Comparison of ENCODE assay signal across 8 cellular contexts in genomic region chr2:48589170-48589767, GRCh38. TPM values are rescaled to one million over a fixed set of nuclear protein-coding genes. Genes with fewer than 3 reads are reported as not detected.
A peak's percentile ranks its signal among the peaks of the same experiment; 100 is the strongest.
DNase-seq lines count a peak whose midpoint lies in the region; ATAC-seq and TF ChIP-seq lines count a peak whose summit lies in the region.

No MANE protein-coding gene starts in this region.

- DNase-seq in Calu3 (peak; percentile 46), SK-N-DZ (ENCODE audit: low spot score) (peak; percentile 14), fibroblast of the aortic adventitia (ENCODE audit: low read depth) (peak; percentile 70), putamen (ENCODE audit: low spot score) (peak; percentile 23)

- H3K4me1 Mint-ChIP-seq in Calu3 (ENCODE audit: low read depth, unreplicated experiment) = peaks cover 8% of the 10 kb centered on the region

- peak; percentile 42 for ATAC-seq in HG03432 (IDR thresholded peaks at IDR 0.05; ENCODE audit: unreplicated experiment)
- no peak for ATAC-seq in HG03139 (IDR thresholded peaks at IDR 0.05; ENCODE audit: unreplicated experiment)
- ATAC-seq in activated CD4-positive, CD25-positive, alpha-beta regulatory T cell treated with anti-CD3 and anti-CD28 coated beads, Interleukin-2, amount 50 U/mL, for 24 hours = no peak
- ATAC-seq in HG02642 (IDR thresholded peaks at IDR 0.05; ENCODE audit: poor library complexity, unreplicated experiment) = no peak

- no peaks in the 10 kb centered on the region for H3K36me3 Mint-ChIP-seq in Calu3 (ENCODE audit: insufficient read depth, unreplicated experiment)

- no peaks in the 10 kb centered on the region for H3K27me3 Mint-ChIP-seq in Calu3 (ENCODE audit: unreplicated experiment)

- intact Hi-C loops in Calu3 (cut with micrococcal nuclease; ENCODE audit: unreplicated experiment) = loop anchor here (10.0 kb wide), 1 partner anchor 114 kb away; no protein-coding TSS in a partner anchor

- peak; percentile 77 for TF ChIP-seq CTCF in Calu3 (IDR thresholded peaks at IDR 0.05; ENCODE audit: unreplicated experiment)
- TF ChIP-seq CTCF in fibroblast of the aortic adventitia (IDR thresholded peaks at IDR 0.05; ENCODE audit: insufficient read depth, low read length) = peak; percentile 82

- no peak overlapping the region for H3K4me3 ChIP-seq in fibroblast of the aortic adventitia (ENCODE audit: low read depth, low read length)

- H3K27ac Mint-ChIP-seq in Calu3 (ENCODE audit: unreplicated experiment) = no peak overlapping the region

- CTCF ChIA-PET in Calu3 (lab: Charles Lee) = interaction anchor here (0.9 kb wide), 1 partner anchor 118 kb away, joined by 3 read pairs; no protein-coding TSS in a partner anchor

- no peaks in the 10 kb centered on the region for H3K9me3 Mint-ChIP-seq in Calu3 (ENCODE audit: low read depth, unreplicated experiment)

- BruUV-seq in Calu3 (replicated peaks; lab: Mats Ljungman, UMichigan) = no TSS peak

- H3K4me3 Mint-ChIP-seq in Calu3 (ENCODE audit: low read depth, unreplicated experiment) = no peak overlapping the region

RNA-seq across cellular contexts. Expression of gene GTF2A1L, which starts 28.4 kb away (rescaled TPM):
- not detected in 2 replicates for total RNA-seq in Calu3 (2022)
- 0.31 TPM in 1 of 2 replicates, not detected in the other for polyA plus RNA-seq in SK-N-DZ (2014; cell fraction: cytosol; rRNA removed)
- polyA plus RNA-seq in SK-N-DZ (2014; cell fraction: nucleus; rRNA removed) = not detected in 2 replicates
- 5.0 TPM in 1 of 2 replicates, not detected in the other for total RNA-seq in fibroblast of the aortic adventitia (ENCODE audit: low replicate concordance)

RNA-seq across cellular contexts. Expression of gene STON1, which starts 59.3 kb away (rescaled TPM):
- total RNA-seq in Calu3 (2022) = 0.86 and 1.3 TPM in 2 replicates
- 2.0 and 2.6 TPM in 2 replicates for polyA plus RNA-seq in SK-N-DZ (2014; cell fraction: cytosol; rRNA removed)
- polyA plus RNA-seq in SK-N-DZ (2014; cell fraction: nucleus; rRNA removed) = 2.5 and 3.5 TPM in 2 replicates
- total RNA-seq in fibroblast of the aortic adventitia (ENCODE audit: low replicate concordance) = 24.6 and 79.9 TPM in 2 replicates

Comparison
In these comparisons a context has a peak if more than half of its experiments do, and no peak if none do; other contexts are left out.
1. DNase-seq: peak in every context shown above with its lines; median percentile 70 in fibroblast of the aortic adventitia; 46 in Calu3; 23 in putamen; 14 in SK-N-DZ.
2. RNA of gene STON1, which starts 59.3 kb away (total RNA-seq): 24.6 to 79.9 TPM in fibroblast of the aortic adventitia; 0.86 to 1.3 TPM in Calu3; every median in the first group is over 10 times any median in the second.